1 cellular context compared by ENCODE assay signal in genomic region chr15:97875513-97876285, GRCh38.
TF ChIP-seq lines count a peak whose summit lies in the region.

No MANE protein-coding gene starts in this region.

TF ChIP-seq in HepG2, 621 proteins besides CTCF, POLR2A, EP300 and RAD21 (continued from another document and continues in another):
- TF ChIP-seq, protein P1, sequence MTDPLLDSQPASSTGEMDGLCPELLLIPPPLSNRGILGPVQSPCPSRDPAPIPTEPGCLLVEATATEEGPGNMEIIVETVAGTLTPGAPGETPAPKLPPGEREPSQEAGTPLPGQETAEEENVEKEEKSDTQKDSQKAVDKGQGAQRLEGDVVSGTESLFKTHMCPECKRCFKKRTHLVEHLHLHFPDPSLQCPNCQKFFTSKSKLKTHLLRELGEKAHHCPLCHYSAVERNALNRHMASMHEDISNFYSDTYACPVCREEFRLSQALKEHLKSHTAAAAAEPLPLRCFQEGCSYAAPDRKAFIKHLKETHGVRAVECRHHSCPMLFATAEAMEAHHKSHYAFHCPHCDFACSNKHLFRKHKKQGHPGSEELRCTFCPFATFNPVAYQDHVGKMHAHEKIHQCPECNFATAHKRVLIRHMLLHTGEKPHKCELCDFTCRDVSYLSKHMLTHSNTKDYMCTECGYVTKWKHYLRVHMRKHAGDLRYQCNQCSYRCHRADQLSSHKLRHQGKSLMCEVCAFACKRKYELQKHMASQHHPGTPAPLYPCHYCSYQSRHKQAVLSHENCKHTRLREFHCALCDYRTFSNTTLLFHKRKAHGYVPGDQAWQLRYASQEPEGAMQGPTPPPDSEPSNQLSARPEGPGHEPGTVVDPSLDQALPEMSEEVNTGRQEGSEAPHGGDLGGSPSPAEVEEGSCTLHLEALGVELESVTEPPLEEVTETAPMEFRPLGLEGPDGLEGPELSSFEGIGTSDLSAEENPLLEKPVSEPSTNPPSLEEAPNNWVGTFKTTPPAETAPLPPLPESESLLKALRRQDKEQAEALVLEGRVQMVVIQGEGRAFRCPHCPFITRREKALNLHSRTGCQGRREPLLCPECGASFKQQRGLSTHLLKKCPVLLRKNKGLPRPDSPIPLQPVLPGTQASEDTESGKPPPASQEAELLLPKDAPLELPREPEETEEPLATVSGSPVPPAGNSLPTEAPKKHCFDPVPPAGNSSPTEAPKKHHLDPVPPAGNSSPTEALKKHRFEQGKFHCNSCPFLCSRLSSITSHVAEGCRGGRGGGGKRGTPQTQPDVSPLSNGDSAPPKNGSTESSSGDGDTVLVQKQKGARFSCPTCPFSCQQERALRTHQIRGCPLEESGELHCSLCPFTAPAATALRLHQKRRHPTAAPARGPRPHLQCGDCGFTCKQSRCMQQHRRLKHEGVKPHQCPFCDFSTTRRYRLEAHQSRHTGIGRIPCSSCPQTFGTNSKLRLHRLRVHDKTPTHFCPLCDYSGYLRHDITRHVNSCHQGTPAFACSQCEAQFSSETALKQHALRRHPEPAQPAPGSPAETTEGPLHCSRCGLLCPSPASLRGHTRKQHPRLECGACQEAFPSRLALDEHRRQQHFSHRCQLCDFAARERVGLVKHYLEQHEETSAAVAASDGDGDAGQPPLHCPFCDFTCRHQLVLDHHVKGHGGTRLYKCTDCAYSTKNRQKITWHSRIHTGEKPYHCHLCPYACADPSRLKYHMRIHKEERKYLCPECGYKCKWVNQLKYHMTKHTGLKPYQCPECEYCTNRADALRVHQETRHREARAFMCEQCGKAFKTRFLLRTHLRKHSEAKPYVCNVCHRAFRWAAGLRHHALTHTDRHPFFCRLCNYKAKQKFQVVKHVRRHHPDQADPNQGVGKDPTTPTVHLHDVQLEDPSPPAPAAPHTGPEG (CRISPR knock-in tag; IDR thresholded peaks at IDR 0.05), result no peak
- TF ChIP-seq POGZ (CRISPR knock-in tag; IDR thresholded peaks at IDR 0.05) (0 out of 2 replicates have a peak, but pooled peaks have one; percentile 17), POLR2AphosphoS5 (IDR thresholded peaks at IDR 0.05; ENCODE audit: low read depth, low read length) (no peak), NFE2 (CRISPR knock-in tag; IDR thresholded peaks at IDR 0.05) (no peak), HNRNPH1 (optimal IDR thresholded peaks at IDR 0.05; ENCODE audit: low read depth, low read length) (no peak), MAFG (CRISPR knock-in tag; IDR thresholded peaks at IDR 0.05) (no peak), ZKSCAN1 (IDR thresholded peaks at IDR 0.05; ENCODE audit: low read length) (no peak), ZNF510 (CRISPR knock-in tag; IDR thresholded peaks at IDR 0.05; ENCODE audit: low read depth) (no peak), GABPB1 (CRISPR knock-in tag; IDR thresholded peaks at IDR 0.05) (peak; percentile 15; the same call in 1 of the 2 replicates), TOPORS (CRISPR knock-in tag; IDR thresholded peaks at IDR 0.05) (no peak), ZSCAN22 (CRISPR knock-in tag; IDR thresholded peaks at IDR 0.05) (no peak), ZNF136 (CRISPR knock-in tag; IDR thresholded peaks at IDR 0.05; ENCODE audit: low read depth) (no peak), ZNF121 (CRISPR knock-in tag; IDR thresholded peaks at IDR 0.05) (no peak), ELF1 (CRISPR knock-in tag; IDR thresholded peaks at IDR 0.05) (no peak), ZNF180 (CRISPR knock-in tag; IDR thresholded peaks at IDR 0.05; ENCODE audit: borderline replicate concordance, low read depth) (no peak), ZNF20 (CRISPR knock-in tag; IDR thresholded peaks at IDR 0.05) (no peak), ZNF547 (CRISPR knock-in tag; IDR thresholded peaks at IDR 0.05) (no peak), PHF21A (CRISPR knock-in tag; IDR thresholded peaks at IDR 0.05) (no peak), YY1 (IDR thresholded peaks at IDR 0.05; ENCODE audit: insufficient read depth, insufficient replicate concordance, low read depth, low read length) (no peak), POLR2G (IDR thresholded peaks at IDR 0.05; ENCODE audit: low read depth, low read length) (peak; percentile 73), PRPF4 (IDR thresholded peaks at IDR 0.05; ENCODE audit: low read depth, low read length, poor library complexity, severe bottlenecking) (no peak), HMGA1 (CRISPR knock-in tag; conservative IDR thresholded peaks at IDR 0.05) (no peak), NCOA5 (CRISPR knock-in tag; IDR thresholded peaks at IDR 0.05) (no peak), NR1H2 (CRISPR knock-in tag; IDR thresholded peaks at IDR 0.05; ENCODE audit: borderline replicate concordance, low read depth) (no peak), ZNF563 (CRISPR knock-in tag; IDR thresholded peaks at IDR 0.05) (no peak), NR2F6 (IDR thresholded peaks at IDR 0.05) (no peak), NR2F6 (CRISPR knock-in tag; IDR thresholded peaks at IDR 0.05) (no peak), SIN3A (IDR thresholded peaks at IDR 0.05; ENCODE audit: borderline replicate concordance, low read depth, low read length) (no peak), JARID2 (CRISPR knock-in tag; IDR thresholded peaks at IDR 0.05; ENCODE audit: insufficient replicate concordance) (no peak), IRF2 (CRISPR knock-in tag; IDR thresholded peaks at IDR 0.05) (no peak), ZNF672 (CRISPR knock-in tag; IDR thresholded peaks at IDR 0.05) (no peak), ZNF709 (CRISPR knock-in tag; IDR thresholded peaks at IDR 0.05) (no peak), EED (CRISPR knock-in tag; IDR thresholded peaks at IDR 0.05) (no peak), ZNF160 (CRISPR knock-in tag; IDR thresholded peaks at IDR 0.05) (no peak), CBX2 (IDR thresholded peaks at IDR 0.05; ENCODE audit: low read depth, low read length) (no peak), CBX2 (CRISPR knock-in tag; IDR thresholded peaks at IDR 0.05; ENCODE audit: low read depth) (no peak), NCOA2 (CRISPR knock-in tag; IDR thresholded peaks at IDR 0.05) (no peak), SIN3B (IDR thresholded peaks at IDR 0.05; ENCODE audit: low read length) (no peak), ZFX (CRISPR knock-in tag; IDR thresholded peaks at IDR 0.05; ENCODE audit: low read depth) (peak; percentile 63), SRY (CRISPR knock-in tag; IDR thresholded peaks at IDR 0.05) (no peak), PHF8 (CRISPR knock-in tag; IDR thresholded peaks at IDR 0.05) (peak; percentile 62), GLI4 (CRISPR knock-in tag; IDR thresholded peaks at IDR 0.05; ENCODE audit: borderline replicate concordance) (no peak), ZIK1 (CRISPR knock-in tag; IDR thresholded peaks at IDR 0.05; ENCODE audit: borderline replicate concordance, low read depth) (no peak), DR1 (CRISPR knock-in tag; IDR thresholded peaks at IDR 0.05) (no peak), SKI (IDR thresholded peaks at IDR 0.05; ENCODE audit: partially characterized antibody) (no peak), NFYB (CRISPR knock-in tag; IDR thresholded peaks at IDR 0.05) (peak; percentile 38; the same call in 1 of the 2 replicates)
- TF ChIP-seq, protein P2, sequence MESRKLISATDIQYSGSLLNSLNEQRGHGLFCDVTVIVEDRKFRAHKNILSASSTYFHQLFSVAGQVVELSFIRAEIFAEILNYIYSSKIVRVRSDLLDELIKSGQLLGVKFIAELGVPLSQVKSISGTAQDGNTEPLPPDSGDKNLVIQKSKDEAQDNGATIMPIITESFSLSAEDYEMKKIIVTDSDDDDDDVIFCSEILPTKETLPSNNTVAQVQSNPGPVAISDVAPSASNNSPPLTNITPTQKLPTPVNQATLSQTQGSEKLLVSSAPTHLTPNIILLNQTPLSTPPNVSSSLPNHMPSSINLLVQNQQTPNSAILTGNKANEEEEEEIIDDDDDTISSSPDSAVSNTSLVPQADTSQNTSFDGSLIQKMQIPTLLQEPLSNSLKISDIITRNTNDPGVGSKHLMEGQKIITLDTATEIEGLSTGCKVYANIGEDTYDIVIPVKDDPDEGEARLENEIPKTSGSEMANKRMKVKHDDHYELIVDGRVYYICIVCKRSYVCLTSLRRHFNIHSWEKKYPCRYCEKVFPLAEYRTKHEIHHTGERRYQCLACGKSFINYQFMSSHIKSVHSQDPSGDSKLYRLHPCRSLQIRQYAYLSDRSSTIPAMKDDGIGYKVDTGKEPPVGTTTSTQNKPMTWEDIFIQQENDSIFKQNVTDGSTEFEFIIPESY (CRISPR knock-in tag; IDR thresholded peaks at IDR 0.05), result peak; percentile 21; the same call in 1 of the 2 replicates
- TF ChIP-seq, protein P3, sequence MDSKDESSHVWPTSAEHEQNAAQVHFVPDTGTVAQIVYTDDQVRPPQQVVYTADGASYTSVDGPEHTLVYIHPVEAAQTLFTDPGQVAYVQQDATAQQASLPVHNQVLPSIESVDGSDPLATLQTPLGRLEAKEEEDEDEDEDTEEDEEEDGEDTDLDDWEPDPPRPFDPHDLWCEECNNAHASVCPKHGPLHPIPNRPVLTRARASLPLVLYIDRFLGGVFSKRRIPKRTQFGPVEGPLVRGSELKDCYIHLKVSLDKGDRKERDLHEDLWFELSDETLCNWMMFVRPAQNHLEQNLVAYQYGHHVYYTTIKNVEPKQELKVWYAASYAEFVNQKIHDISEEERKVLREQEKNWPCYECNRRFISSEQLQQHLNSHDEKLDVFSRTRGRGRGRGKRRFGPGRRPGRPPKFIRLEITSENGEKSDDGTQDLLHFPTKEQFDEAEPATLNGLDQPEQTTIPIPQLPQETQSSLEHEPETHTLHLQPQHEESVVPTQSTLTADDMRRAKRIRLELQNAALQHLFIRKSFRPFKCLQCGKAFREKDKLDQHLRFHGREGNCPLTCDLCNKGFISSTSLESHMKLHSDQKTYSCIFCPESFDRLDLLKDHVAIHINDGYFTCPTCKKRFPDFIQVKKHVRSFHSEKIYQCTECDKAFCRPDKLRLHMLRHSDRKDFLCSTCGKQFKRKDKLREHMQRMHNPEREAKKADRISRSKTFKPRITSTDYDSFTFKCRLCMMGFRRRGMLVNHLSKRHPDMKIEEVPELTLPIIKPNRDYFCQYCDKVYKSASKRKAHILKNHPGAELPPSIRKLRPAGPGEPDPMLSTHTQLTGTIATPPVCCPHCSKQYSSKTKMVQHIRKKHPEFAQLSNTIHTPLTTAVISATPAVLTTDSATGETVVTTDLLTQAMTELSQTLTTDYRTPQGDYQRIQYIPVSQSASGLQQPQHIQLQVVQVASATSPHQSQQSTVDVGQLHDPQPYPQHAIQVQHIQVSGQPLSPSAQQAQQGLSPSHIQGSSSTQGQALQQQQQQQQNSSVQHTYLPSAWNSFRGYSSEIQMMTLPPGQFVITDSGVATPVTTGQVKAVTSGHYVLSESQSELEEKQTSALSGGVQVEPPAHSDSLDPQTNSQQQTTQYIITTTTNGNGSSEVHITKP (CRISPR knock-in tag; IDR thresholded peaks at IDR 0.05; ENCODE audit: low read depth), result no peak
- TF ChIP-seq, protein P4, sequence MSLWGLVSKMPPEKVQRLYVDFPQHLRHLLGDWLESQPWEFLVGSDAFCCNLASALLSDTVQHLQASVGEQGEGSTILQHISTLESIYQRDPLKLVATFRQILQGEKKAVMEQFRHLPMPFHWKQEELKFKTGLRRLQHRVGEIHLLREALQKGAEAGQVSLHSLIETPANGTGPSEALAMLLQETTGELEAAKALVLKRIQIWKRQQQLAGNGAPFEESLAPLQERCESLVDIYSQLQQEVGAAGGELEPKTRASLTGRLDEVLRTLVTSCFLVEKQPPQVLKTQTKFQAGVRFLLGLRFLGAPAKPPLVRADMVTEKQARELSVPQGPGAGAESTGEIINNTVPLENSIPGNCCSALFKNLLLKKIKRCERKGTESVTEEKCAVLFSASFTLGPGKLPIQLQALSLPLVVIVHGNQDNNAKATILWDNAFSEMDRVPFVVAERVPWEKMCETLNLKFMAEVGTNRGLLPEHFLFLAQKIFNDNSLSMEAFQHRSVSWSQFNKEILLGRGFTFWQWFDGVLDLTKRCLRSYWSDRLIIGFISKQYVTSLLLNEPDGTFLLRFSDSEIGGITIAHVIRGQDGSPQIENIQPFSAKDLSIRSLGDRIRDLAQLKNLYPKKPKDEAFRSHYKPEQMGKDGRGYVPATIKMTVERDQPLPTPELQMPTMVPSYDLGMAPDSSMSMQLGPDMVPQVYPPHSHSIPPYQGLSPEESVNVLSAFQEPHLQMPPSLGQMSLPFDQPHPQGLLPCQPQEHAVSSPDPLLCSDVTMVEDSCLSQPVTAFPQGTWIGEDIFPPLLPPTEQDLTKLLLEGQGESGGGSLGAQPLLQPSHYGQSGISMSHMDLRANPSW (CRISPR knock-in tag; IDR thresholded peaks at IDR 0.05; ENCODE audit: borderline replicate concordance), result no peak
- TF ChIP-seq, protein P5, sequence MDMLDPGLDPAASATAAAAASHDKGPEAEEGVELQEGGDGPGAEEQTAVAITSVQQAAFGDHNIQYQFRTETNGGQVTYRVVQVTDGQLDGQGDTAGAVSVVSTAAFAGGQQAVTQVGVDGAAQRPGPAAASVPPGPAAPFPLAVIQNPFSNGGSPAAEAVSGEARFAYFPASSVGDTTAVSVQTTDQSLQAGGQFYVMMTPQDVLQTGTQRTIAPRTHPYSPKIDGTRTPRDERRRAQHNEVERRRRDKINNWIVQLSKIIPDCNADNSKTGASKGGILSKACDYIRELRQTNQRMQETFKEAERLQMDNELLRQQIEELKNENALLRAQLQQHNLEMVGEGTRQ (IDR thresholded peaks at IDR 0.05; ENCODE audit: low read depth, low read length), result no peak
- TF ChIP-seq, protein P5 (CRISPR knock-in tag; IDR thresholded peaks at IDR 0.05; ENCODE audit: borderline replicate concordance), result no peak
- TF ChIP-seq, protein P6, sequence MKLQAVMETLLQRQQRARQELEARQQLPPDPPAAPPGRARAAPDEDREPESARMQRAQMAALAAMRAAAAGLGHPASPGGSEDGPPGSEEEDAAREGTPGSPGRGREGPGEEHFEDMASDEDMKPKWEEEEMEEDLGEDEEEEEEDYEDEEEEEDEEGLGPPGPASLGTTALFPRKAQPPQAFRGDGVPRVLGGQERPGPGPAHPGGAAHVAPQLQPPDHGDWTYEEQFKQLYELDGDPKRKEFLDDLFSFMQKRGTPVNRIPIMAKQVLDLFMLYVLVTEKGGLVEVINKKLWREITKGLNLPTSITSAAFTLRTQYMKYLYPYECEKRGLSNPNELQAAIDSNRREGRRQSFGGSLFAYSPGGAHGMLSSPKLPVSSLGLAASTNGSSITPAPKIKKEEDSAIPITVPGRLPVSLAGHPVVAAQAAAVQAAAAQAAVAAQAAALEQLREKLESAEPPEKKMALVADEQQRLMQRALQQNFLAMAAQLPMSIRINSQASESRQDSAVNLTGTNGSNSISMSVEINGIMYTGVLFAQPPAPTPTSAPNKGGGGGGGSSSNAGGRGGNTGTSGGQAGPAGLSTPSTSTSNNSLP (IDR thresholded peaks at IDR 0.05; ENCODE audit: low read depth, low read length), result no peak
